20 cellular contexts compared by ENCODE assay signal in the genomic region with DNA sequence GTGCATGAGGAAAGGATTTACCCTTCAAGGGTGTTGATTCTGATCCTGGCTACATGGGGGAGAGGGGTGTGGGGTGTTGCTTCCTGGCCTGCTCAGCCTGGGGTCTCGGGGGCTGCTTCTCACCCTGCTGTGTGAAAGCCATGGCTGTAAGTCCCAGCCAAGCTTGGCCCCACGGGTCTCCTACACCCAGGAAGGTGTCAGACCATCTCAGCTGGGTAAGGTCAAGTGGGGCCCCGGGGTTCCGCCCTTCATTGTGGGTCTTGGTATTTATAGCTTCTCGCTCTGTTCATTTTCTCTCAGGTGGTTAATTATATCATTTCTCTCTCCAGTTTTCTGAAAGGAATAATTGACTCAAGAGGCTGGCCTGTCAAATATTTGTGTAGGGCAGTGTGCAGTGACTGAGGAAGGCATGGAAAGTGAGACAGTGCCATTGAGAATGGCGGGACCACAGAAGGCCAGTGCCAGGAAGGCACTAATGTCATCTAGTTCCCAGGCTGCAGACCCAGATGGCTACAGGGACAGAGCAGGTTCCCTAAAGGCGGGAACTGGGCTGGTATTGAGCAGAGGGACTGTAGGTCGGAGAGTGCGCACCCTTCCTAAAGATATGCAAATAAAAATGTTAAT.
DNase-seq lines count a peak whose midpoint lies in the region; ATAC-seq, FAIRE-seq and TF ChIP-seq lines count a peak whose summit lies in the region.
"Had no signal": no experiment of that assay in that cellular context is flagged by ENCODE, and none has a peak within 500 bp of the region (broad histone marks: within the 10 kb centered on the region; RNA-seq: fewer than 3 reads in every experiment).

No MANE protein-coding gene starts in this region.

- intact Hi-C loops in activated CD8-positive, alpha-beta T cell treated with anti-CD3 and anti-CD28 coated beads for 36 hours (cut with micrococcal nuclease) = no loop called here

- DNase-seq in GM23338 (ENCODE audit: low spot score) (no peak), NCI-H146 (lab: John Stamatoyannopoulos, UW) (peak; percentile 78), SW480 (ENCODE audit: low spot score) (peak; percentile 18), osteoblast (ENCODE audit: insufficient read length, low spot score, missing footprints) (no peak), left lobe of liver (ENCODE audit: low spot score) (no peak), HTR-8/SVneo (ENCODE audit: insufficient read length, low spot score) (no peak)
- DNase-seq in activated CD8-positive, alpha-beta T cell treated with anti-CD3 and anti-CD28 coated beads for 36 hours = no peak
- DNase-seq: activated CD4-positive, alpha-beta T cell treated with anti-CD3 and anti-CD28 coated beads for 1 hour; GDM1; heart right ventricle; immature natural killer cell; natural killer cell; NCI-H1436; stimulated activated CD4-positive, alpha-beta T cell treated with anti-CD3 and anti-CD28 coated beads, Interleukin-4, amount 100 ng/mL, for 24 hours; uterus had no signal

- TF ChIP-seq CTCF in GM23338 (conservative IDR thresholded peaks at IDR 0.05; ENCODE audit: low read depth in 2 of 2) (no peak), osteoblast (IDR thresholded peaks at IDR 0.05; ENCODE audit: extremely low read depth, low read depth, low read length) (no peak)
- TF ChIP-seq CTCF in activated CD8-positive, alpha-beta T cell treated with anti-CD3 and anti-CD28 coated beads for 36 hours (IDR thresholded peaks at IDR 0.05) = no peak

- 0 out of 2 replicates have a peak overlapping the region, but pooled peaks have one; percentile 30 for H3K27ac Mint-ChIP-seq in GM23338
- no peak overlapping the region for H3K27ac Mint-ChIP-seq in activated CD8-positive, alpha-beta T cell treated with anti-CD3 and anti-CD28 coated beads for 36 hours
- H3K27ac Mint-ChIP-seq: activated T-helper 17 cell treated with anti-CD3 and anti-CD28 coated beads, Interleukin-2, amount 50 U/mL, for 72 hours; immature natural killer cell; natural killer cell had no signal

- CTCF ChIA-PET in activated CD8-positive, alpha-beta T cell treated with anti-CD3 and anti-CD28 coated beads for 36 hours (lab: Charles Lee) = no interaction called here

- no peaks in the 10 kb centered on the region for H3K27me3 ChIP-seq in GM23338 (ENCODE audit: insufficient read depth)
- no peaks in the 10 kb centered on the region for H3K27me3 ChIP-seq in osteoblast (ENCODE audit: insufficient read depth, low read length)
- H3K27me3 ChIP-seq: cardiac muscle cell, uterus had no signal

- H3K9me2 ChIP-seq in GM23338 (ENCODE audit: insufficient read depth) = peaks cover 15% of the 10 kb centered on the region

- POLR2A ChIA-PET in activated CD8-positive, alpha-beta T cell treated with anti-CD3 and anti-CD28 coated beads for 36 hours (lab: Charles Lee) = no interaction called here

- H3K4me2 ChIP-seq in GM23338 = peak overlapping the region; percentile 24
- peak overlapping the region; percentile 54 for H3K4me2 ChIP-seq in osteoblast (ENCODE audit: insufficient read depth, low read length)

- H3K36me3 Mint-ChIP-seq in GM23338 (ENCODE audit: low read depth) = no peaks in the 10 kb centered on the region
- no peaks in the 10 kb centered on the region for H3K36me3 Mint-ChIP-seq in activated CD8-positive, alpha-beta T cell treated with anti-CD3 and anti-CD28 coated beads for 36 hours (ENCODE audit: low read depth)
- H3K36me3 Mint-ChIP-seq: immature natural killer cell, natural killer cell had no signal

- 0 out of 2 replicates have a peak overlapping the region, but pooled peaks have one; percentile 4 for H3K27ac ChIP-seq in GM23338 (ENCODE audit: low read depth)
- peak overlapping the region; percentile 87 for H3K27ac ChIP-seq in osteoblast (ENCODE audit: low read depth, low read length)
- H3K27ac ChIP-seq: cardiac muscle cell, heart right ventricle, SK-N-MC, uterus had no signal

- H3K9me3 Mint-ChIP-seq in GM23338 = no peaks in the 10 kb centered on the region
- H3K9me3 Mint-ChIP-seq in activated CD8-positive, alpha-beta T cell treated with anti-CD3 and anti-CD28 coated beads for 36 hours = no peaks in the 10 kb centered on the region
- H3K9me3 Mint-ChIP-seq: activated T-helper 17 cell treated with anti-CD3 and anti-CD28 coated beads, Interleukin-2, amount 50 U/mL, for 72 hours; natural killer cell had no signal

- H3K27me3 Mint-ChIP-seq in GM23338 (ENCODE audit: insufficient read depth, low read depth, poor library complexity) = peaks cover 3% of the 10 kb centered on the region
- peaks cover 45% of the 10 kb centered on the region for H3K27me3 Mint-ChIP-seq in activated CD8-positive, alpha-beta T cell treated with anti-CD3 and anti-CD28 coated beads for 36 hours

- H3K4me1 ChIP-seq in GM23338 (ENCODE audit: insufficient read depth) (peaks cover 38% of the 10 kb centered on the region), osteoblast (ENCODE audit: insufficient read depth, low read length) (peaks cover 23% of the 10 kb centered on the region)
- H3K4me1 ChIP-seq: heart right ventricle, uterus had no signal

- no peaks in the 10 kb centered on the region for H3F3A ChIP-seq in GM23338 (replicated peaks; ENCODE audit: low read depth)

- no peak; the same call in 2 of the 3 replicates for ATAC-seq in GM23338
- no peak for ATAC-seq in left lobe of liver
- ATAC-seq in HG03469 (IDR thresholded peaks at IDR 0.05; ENCODE audit: unreplicated experiment) = no peak
- no peak for ATAC-seq in activated CD8-positive, alpha-beta T cell treated with anti-CD3 and anti-CD28 coated beads for 36 hours
- ATAC-seq: activated T-helper 17 cell treated with anti-CD3 and anti-CD28 coated beads, Interleukin-2, amount 50 U/mL, for 72 hours; GM12878; heart right ventricle; natural killer cell had no signal

- H3K4me3 ChIP-seq in GM23338 (no peak overlapping the region), osteoblast (ENCODE audit: insufficient read depth, low read length) (no peak overlapping the region)
- H3K4me3 ChIP-seq: cardiac muscle cell, GM12878, heart right ventricle, SK-N-MC, uterus had no signal

- H3K36me3 ChIP-seq in GM23338 (ENCODE audit: insufficient read depth) = no peaks in the 10 kb centered on the region
- H3K36me3 ChIP-seq in osteoblast (ENCODE audit: insufficient read depth, low read length) = no peaks in the 10 kb centered on the region
- H3K36me3 ChIP-seq: cardiac muscle cell, heart right ventricle, uterus had no signal

- no peak overlapping the region for H3K4me3 Mint-ChIP-seq in GM23338
- H3K4me3 Mint-ChIP-seq in activated CD8-positive, alpha-beta T cell treated with anti-CD3 and anti-CD28 coated beads for 36 hours = no peak overlapping the region
- H3K4me3 Mint-ChIP-seq: activated T-helper 17 cell treated with anti-CD3 and anti-CD28 coated beads, Interleukin-2, amount 50 U/mL, for 72 hours; immature natural killer cell; natural killer cell had no signal

- no peaks in the 10 kb centered on the region for H3K9me3 ChIP-seq in osteoblast (ENCODE audit: low read depth, low read length)
- H3K9me3 ChIP-seq: heart right ventricle, uterus had no signal

- H3K79me2 ChIP-seq in GM23338 (replicated peaks; ENCODE audit: insufficient read depth) = no peaks in the 10 kb centered on the region
- H3K79me2 ChIP-seq in osteoblast (ENCODE audit: insufficient read depth, low read length) = no peaks in the 10 kb centered on the region

- no peaks in the 10 kb centered on the region for H4K20me1 ChIP-seq in GM23338 (replicated peaks; ENCODE audit: insufficient read depth)
- no peaks in the 10 kb centered on the region for H4K20me1 ChIP-seq in osteoblast (ENCODE audit: insufficient read depth, low read length)

- H3K4me1 Mint-ChIP-seq in GM23338 = peaks cover 28% of the 10 kb centered on the region
- H3K4me1 Mint-ChIP-seq in activated CD8-positive, alpha-beta T cell treated with anti-CD3 and anti-CD28 coated beads for 36 hours (ENCODE audit: low read depth) = no peaks in the 10 kb centered on the region
- H3K4me1 Mint-ChIP-seq: activated T-helper 17 cell treated with anti-CD3 and anti-CD28 coated beads, Interleukin-2, amount 50 U/mL, for 72 hours; immature natural killer cell; natural killer cell had no signal

- H2AFZ ChIP-seq in GM23338 (peak overlapping the region; percentile 12; the same call in 1 of the 2 replicates), osteoblast (ENCODE audit: low read length) (peak overlapping the region; percentile 56)

- FAIRE-seq in HTR-8/SVneo (lab: Jason Lieb, UNC) = no peak
- FAIRE-seq: GM12878 had no signal

TF ChIP-seq in GM23338, 12 proteins besides CTCF, POLR2A, EP300 and RAD21 (continues in another document):
- TF ChIP-seq, protein P1, sequence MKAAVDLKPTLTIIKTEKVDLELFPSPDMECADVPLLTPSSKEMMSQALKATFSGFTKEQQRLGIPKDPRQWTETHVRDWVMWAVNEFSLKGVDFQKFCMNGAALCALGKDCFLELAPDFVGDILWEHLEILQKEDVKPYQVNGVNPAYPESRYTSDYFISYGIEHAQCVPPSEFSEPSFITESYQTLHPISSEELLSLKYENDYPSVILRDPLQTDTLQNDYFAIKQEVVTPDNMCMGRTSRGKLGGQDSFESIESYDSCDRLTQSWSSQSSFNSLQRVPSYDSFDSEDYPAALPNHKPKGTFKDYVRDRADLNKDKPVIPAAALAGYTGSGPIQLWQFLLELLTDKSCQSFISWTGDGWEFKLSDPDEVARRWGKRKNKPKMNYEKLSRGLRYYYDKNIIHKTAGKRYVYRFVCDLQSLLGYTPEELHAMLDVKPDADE (IDR thresholded peaks at IDR 0.05) = no peak
- no peak for TF ChIP-seq EZH2phosphoT487 (IDR thresholded peaks at IDR 0.05; ENCODE audit: unreplicated experiment)
- TF ChIP-seq ZNF331 (CRISPR knock-in tag; IDR thresholded peaks at IDR 0.05; ENCODE audit: low read depth) = no peak

Comparison
In these comparisons a context has a peak if more than half of its experiments do, and no peak if none do; other contexts are left out.
1. DNase-seq: peak in NCI-H146 (single experiment) and SW480 (single experiment); none in GM23338 (single experiment), osteoblast (single experiment), left lobe of liver (single experiment), HTR-8/SVneo (single experiment) and activated CD8-positive, alpha-beta T cell treated with anti-CD3 and anti-CD28 coated beads for 36 hours (single experiment).